In the genomic region with DNA sequence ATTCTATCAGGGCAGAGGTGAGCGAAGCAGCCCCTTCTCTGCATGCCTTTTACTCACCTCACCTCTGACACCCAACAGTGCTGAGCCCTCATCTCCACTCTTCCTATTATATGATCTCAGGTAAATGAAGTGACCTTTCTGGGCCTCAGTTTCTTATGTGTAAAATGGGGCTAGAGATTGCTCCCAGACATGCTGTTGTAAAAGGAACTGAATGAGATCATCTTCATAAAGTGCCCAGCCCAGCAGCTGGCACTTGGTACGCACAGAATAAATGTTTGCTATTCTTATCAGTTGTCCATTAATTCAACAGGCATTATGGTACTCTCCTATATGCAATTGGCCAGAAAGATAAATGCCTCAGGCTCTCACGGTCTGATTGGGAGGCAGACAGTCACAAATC, we compare ENCODE assay signal across 17 cellular contexts. TPM values are rescaled to one million over a fixed set of nuclear protein-coding genes. Genes with fewer than 3 reads are reported as not detected.
DNase-seq lines count a peak whose midpoint lies in the region; ATAC-seq and TF ChIP-seq lines count a peak whose summit lies in the region.
"Had no signal": no experiment of that assay in that cellular context is flagged by ENCODE, and none has a peak within 500 bp of the region (broad histone marks: within the 10 kb centered on the region; RNA-seq: fewer than 3 reads in every experiment).

No MANE protein-coding gene starts in this region.

- H3K4me1 ChIP-seq in RWPE2 (ENCODE audit: insufficient read depth, poor library complexity, severe bottlenecking) (no peaks in the 10 kb centered on the region), liver (ENCODE audit: control insufficient read depth in 4 of 4, insufficient read depth in 4 of 4, low read length in 3 of 4) (peaks cover 3 to 45% (median 29%) of the 10 kb centered on the region in 4 donors)

- H3K27me3 ChIP-seq in RWPE2 (ENCODE audit: insufficient read depth, poor library complexity, severe bottlenecking) (no peaks in the 10 kb centered on the region), liver (ENCODE audit: control insufficient read depth in 4 of 4, insufficient read depth in 4 of 4, low read length in 3 of 4) (no peaks in the 10 kb centered on the region)
- H3K27me3 ChIP-seq: spleen had no signal

- no peak for ATAC-seq in RWPE2 (ENCODE audit: low read depth)
- no peak for ATAC-seq in GM21825 (IDR thresholded peaks at IDR 0.05; ENCODE audit: unreplicated experiment)
- ATAC-seq: effector memory CD8-positive, alpha-beta T cell; GM23338; natural killer cell had no signal

- H3K27ac Mint-ChIP-seq in type B pancreatic cell, result no peak overlapping the region
- H3K27ac Mint-ChIP-seq: effector memory CD8-positive, alpha-beta T cell; GM23338; natural killer cell had no signal

- WGBS in liver, result 47% methylated on average over 3 of the region's 3 CpGs

- no peak overlapping the region for H3K9ac ChIP-seq in liver (ENCODE audit: low read depth in 1 of 2, low read length in 2 of 2)

- H3K4me3 ChIP-seq in RWPE2 (ENCODE audit: severe bottlenecking) (no peak overlapping the region), liver (ENCODE audit: low read depth in 1 of 3, low read length in 3 of 3) (no peak overlapping the region)
- H3K4me3 ChIP-seq: GM23338, spleen had no signal

- H3K27me3 Mint-ChIP-seq in type B pancreatic cell, result no peaks in the 10 kb centered on the region
- H3K27me3 Mint-ChIP-seq: effector memory CD8-positive, alpha-beta T cell had no signal

- H3K9me3 Mint-ChIP-seq in type B pancreatic cell, result no peaks in the 10 kb centered on the region
- H3K9me3 Mint-ChIP-seq: effector memory CD8-positive, alpha-beta T cell; GM23338; natural killer cell had no signal

- no peak for TF ChIP-seq CTCF in RWPE2 (IDR thresholded peaks at IDR 0.05; ENCODE audit: poor library complexity, severe bottlenecking)
- no peak for TF ChIP-seq CTCF in liver (IDR thresholded peaks at IDR 0.05; ENCODE audit: low read depth, low read length, missing input control)
- no peak for TF ChIP-seq CTCF in type B pancreatic cell (conservative IDR thresholded peaks at IDR 0.05)

- H3K36me3 ChIP-seq in RWPE2 (ENCODE audit: low read depth) (no peaks in the 10 kb centered on the region), liver (ENCODE audit: control insufficient read depth in 4 of 4, insufficient read depth in 3 of 4, low read depth in 1 of 4, low read length in 3 of 4) (no peaks in the 10 kb centered on the region)

- H3K4me1 Mint-ChIP-seq in type B pancreatic cell (ENCODE audit: unreplicated experiment), result peaks cover 14% of the 10 kb centered on the region

- H3K36me3 Mint-ChIP-seq in type B pancreatic cell, result no peaks in the 10 kb centered on the region
- H3K36me3 Mint-ChIP-seq: natural killer cell had no signal

- H3K27ac ChIP-seq in RWPE2 (ENCODE audit: poor library complexity, severe bottlenecking) (no peak overlapping the region), liver (ENCODE audit: low read depth in 1 of 2, low read length in 2 of 2) (peak overlapping the region in 1 of 2 donors; percentile 1)
- H3K27ac ChIP-seq: spleen had no signal

- DNase-seq in DMS153 treated with DMSO at 0.1 percent for 48 hours (lab: John Stamatoyannopoulos, UW; ENCODE audit: unreplicated experiment), result peak; percentile 81
- peak; percentile 47 for DNase-seq in HT-29 (ENCODE audit: low spot score)
- peak; percentile 0 for DNase-seq in RWPE2 (ENCODE audit: low spot score)
- no peak for DNase-seq in type B pancreatic cell (ENCODE audit: extremely low spot score, unreplicated experiment)
- no peak for DNase-seq in stimulated activated CD4-positive, alpha-beta T cell treated with anti-CD3 and anti-CD28 coated beads, Interleukin-12 subunit alpha, Interleukin-12 subunit beta, amount 100 ng/mL, for 4 hours
- no peak for DNase-seq in NCI-H1930 (lab: John Stamatoyannopoulos, UW)
- DNase-seq: activated CD4-positive, alpha-beta T cell treated with anti-CD3 and anti-CD28 coated beads for 4 hours; amygdala; central memory CD4-positive, alpha-beta T cell; effector memory CD8-positive, alpha-beta T cell; natural killer cell; NCI-H1694; NCI-H526 treated with DMSO at 0.1 percent for 48 hours had no signal

- H3K9me3 ChIP-seq in RWPE2 (ENCODE audit: severe bottlenecking), result no peaks in the 10 kb centered on the region
- no peaks in the 10 kb centered on the region for H3K9me3 ChIP-seq in liver (ENCODE audit: control insufficient read depth in 4 of 4, low read length in 3 of 4)
- H3K9me3 ChIP-seq: spleen had no signal

- H3K4me3 Mint-ChIP-seq in type B pancreatic cell, result no peak overlapping the region
- H3K4me3 Mint-ChIP-seq: effector memory CD8-positive, alpha-beta T cell; GM23338; natural killer cell had no signal

- TF ChIP-seq RAD21 in liver (IDR thresholded peaks at IDR 0.05), result no peak

TF ChIP-seq in liver, 16 proteins besides CTCF, POLR2A, EP300 and RAD21:
- peak; percentile 45 for TF ChIP-seq YY1 (IDR thresholded peaks at IDR 0.05)
- TF ChIP-seq NR2F2 (IDR thresholded peaks at IDR 0.05), result no peak
- peak in 1 of 2 donors; percentile 49 for TF ChIP-seq JUND (IDR thresholded peaks at IDR 0.05)
- TF ChIP-seq SP1 (IDR thresholded peaks at IDR 0.05), result peak; percentile 37
- TF ChIP-seq HNF4A (conservative IDR thresholded peaks at IDR 0.05), result peak in 1 of 2 donors; percentile 29
- TF ChIP-seq, protein P1, sequence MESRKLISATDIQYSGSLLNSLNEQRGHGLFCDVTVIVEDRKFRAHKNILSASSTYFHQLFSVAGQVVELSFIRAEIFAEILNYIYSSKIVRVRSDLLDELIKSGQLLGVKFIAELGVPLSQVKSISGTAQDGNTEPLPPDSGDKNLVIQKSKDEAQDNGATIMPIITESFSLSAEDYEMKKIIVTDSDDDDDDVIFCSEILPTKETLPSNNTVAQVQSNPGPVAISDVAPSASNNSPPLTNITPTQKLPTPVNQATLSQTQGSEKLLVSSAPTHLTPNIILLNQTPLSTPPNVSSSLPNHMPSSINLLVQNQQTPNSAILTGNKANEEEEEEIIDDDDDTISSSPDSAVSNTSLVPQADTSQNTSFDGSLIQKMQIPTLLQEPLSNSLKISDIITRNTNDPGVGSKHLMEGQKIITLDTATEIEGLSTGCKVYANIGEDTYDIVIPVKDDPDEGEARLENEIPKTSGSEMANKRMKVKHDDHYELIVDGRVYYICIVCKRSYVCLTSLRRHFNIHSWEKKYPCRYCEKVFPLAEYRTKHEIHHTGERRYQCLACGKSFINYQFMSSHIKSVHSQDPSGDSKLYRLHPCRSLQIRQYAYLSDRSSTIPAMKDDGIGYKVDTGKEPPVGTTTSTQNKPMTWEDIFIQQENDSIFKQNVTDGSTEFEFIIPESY (IDR thresholded peaks at IDR 0.05), result no peak
TF ChIP-seq in liver: peak in this region for 4.

RNA-seq across cellular contexts. Expression of a gene that starts 4.5 kb away (rescaled TPM):
- total RNA-seq in HT-29 (2014; rRNA removed; shearing (Covaris generic)), result 40.8 and 41.8 TPM in 2 replicates
- total RNA-seq in liver, result 100 to 1,000 TPM in 1 of 2 donors, 10 to 100 TPM in 1; 80.3 to 111 TPM
- 100 to 1,000 TPM in 1 of 2 donors, 10 to 100 TPM in 1; 59.0 to 230 TPM for polyA plus RNA-seq in liver
- 33.0 and 59.8 TPM in 2 replicates for total RNA-seq in type B pancreatic cell (ENCODE audit: low replicate concordance)

RNA-seq across cellular contexts. Expression of a gene that starts 15.1 kb away (rescaled TPM):
- total RNA-seq in HT-29 (2014; rRNA removed; shearing (Covaris generic)), result 23.6 and 24.9 TPM in 2 replicates
- total RNA-seq in liver, result 10 to 100 TPM; 11.5 to 16.4 TPM
- polyA plus RNA-seq in liver, result 1 to 10 TPM; 4.0 to 6.4 TPM
- total RNA-seq in type B pancreatic cell (ENCODE audit: low replicate concordance), result 41.9 and 49.7 TPM in 2 replicates

RNA-seq across cellular contexts. Expression of a gene that starts 48.3 kb away (rescaled TPM):
- 224 and 281 TPM in 2 replicates for total RNA-seq in HT-29 (2014; rRNA removed; shearing (Covaris generic))
- total RNA-seq in liver, result 1 to 10 TPM in 1 of 2 donors, under 1 TPM in 1; 0.42 to 1.2 TPM
- 1 to 10 TPM; 1.3 to 1.4 TPM for polyA plus RNA-seq in liver
- 26.4 and 57.8 TPM in 2 replicates for total RNA-seq in type B pancreatic cell (ENCODE audit: low replicate concordance)

Comparison
In these comparisons a context has a peak if more than half of its experiments do, and no peak if none do; other contexts are left out.
1. DNase-seq: peak in DMS153 treated with DMSO at 0.1 percent for 48 hours (single experiment), HT-29 (single experiment) and RWPE2 (single experiment); none in type B pancreatic cell (single experiment), stimulated activated CD4-positive, alpha-beta T cell treated with anti-CD3 and anti-CD28 coated beads, Interleukin-12 subunit alpha, Interleukin-12 subunit beta, amount 100 ng/mL, for 4 hours (single experiment) and NCI-H1930 (0 of 2).
2. RNA of a gene that starts 48.3 kb away (total RNA-seq): 224 to 281 TPM in HT-29 and 26.4 to 57.8 TPM in type B pancreatic cell; 0.42 to 1.2 TPM in liver; every median in the first group is over 10 times any median in the second.